Comparison of ENCODE assay signal across 9 cellular contexts in genomic region chr16:927931-928330, GRCh38. TPM values are rescaled to one million over a fixed set of nuclear protein-coding genes. Genes with fewer than 3 reads are reported as not detected.
"Had no signal": no experiment of that assay in that cellular context is flagged by ENCODE, and none has a peak within 500 bp of the region (broad histone marks: within the 10 kb centered on the region; RNA-seq: fewer than 3 reads in every experiment).

No MANE protein-coding gene starts in this region.

- H3K27ac ChIP-seq: GM23248, HL-60 had no signal

- H2AFZ ChIP-seq: GM23248 had no signal

- H3K4me3 Mint-ChIP-seq: H9, IgD-negative memory B cell had no signal

- H3K4me3 ChIP-seq: GM23248 had no signal

- FAIRE-seq: H54 had no signal

- H3K27me3 Mint-ChIP-seq: IgD-negative memory B cell had no signal

- DNase-seq: GM23248, GOT3, H9, HCEC 1CT, KBM-7 had no signal

- H3K9ac ChIP-seq: GM23248 had no signal

- H3K27ac Mint-ChIP-seq: H9, IgD-negative memory B cell had no signal

- H3K4me1 Mint-ChIP-seq: IgD-negative memory B cell had no signal

RNA-seq across cellular contexts. Expression of gene LMF1, which starts 42.9 kb away (rescaled TPM):
- total RNA-seq: HT1080 had no signal

RNA-seq across cellular contexts. Expression of gene SOX8, which starts 53.6 kb away (rescaled TPM):
- total RNA-seq: HT1080 had no signal
